In the genomic region with DNA sequence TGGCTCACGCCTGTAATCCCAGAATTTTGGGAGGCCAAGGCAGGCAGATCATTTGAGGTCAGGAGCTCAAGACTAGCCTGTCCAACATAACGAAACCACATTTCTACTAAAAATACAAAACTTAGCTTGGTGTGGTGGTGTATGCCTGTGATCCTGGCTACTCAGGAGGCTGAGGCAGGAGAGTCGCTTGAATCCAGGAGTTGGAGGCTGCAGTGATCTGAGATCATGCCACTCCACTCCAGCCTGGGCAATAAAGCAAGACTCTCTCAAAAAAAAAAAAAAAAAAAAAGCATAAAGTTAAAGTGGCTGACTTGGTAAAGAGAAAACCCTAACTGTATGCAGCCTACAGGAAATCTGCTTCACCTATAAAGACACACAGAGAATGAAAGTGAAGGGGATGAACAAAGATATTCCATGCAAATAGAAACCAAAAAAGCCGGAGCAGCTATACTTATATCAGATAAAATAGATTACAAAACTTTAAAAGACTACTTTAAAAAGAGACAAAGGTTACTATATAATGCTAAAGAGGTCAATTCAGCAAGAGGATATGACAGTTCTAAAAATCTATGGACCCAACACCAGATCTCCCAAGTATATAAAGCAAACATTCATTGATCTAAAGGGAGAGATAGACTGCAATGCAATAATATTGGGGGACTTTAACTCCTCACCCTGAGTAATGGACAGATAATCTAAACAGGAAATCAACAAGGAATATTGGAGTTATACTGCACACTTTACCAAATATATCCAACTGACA, we compare ENCODE assay signal across 14 cellular contexts. TPM values are rescaled to one million over a fixed set of nuclear protein-coding genes. Genes with fewer than 3 reads are reported as not detected.
DNase-seq lines count a peak whose midpoint lies in the region; ATAC-seq and TF ChIP-seq lines count a peak whose summit lies in the region.
"Had no signal": no experiment of that assay in that cellular context is flagged by ENCODE, and none has a peak within 500 bp of the region (broad histone marks: within the 10 kb centered on the region; RNA-seq: fewer than 3 reads in every experiment).

No MANE protein-coding gene starts in this region.

- H3K9me3 ChIP-seq in heart right ventricle (peaks cover 0 to 24% (median 7%) of the 10 kb centered on the region in 11 donors), mucosa of descending colon (no peaks in the 10 kb centered on the region), testis (no peaks in the 10 kb centered on the region)

- DNase-seq in heart right ventricle (no peak), left ventricle myocardium superior (no peak), mucosa of descending colon (no peak), NCI-H146 treated with DMSO at 0.1 percent for 48 hours (lab: John Stamatoyannopoulos, UW; ENCODE audit: unreplicated experiment) (no peak), testis (no peak), midbrain (lab: John Stamatoyannopoulos, UW) (no peak)
- no peak for DNase-seq in activated CD8-positive, alpha-beta T cell treated with anti-CD3 and anti-CD28 coated beads, Interleukin-2, amount 10 ng/mL, durations not matched to agents 7 days and 5 days
- DNase-seq: activated effector memory CD4-positive, alpha-beta T cell treated with Interleukin-2 at 50 U/mL for 16 hours; GOT3; kidney glomerular epithelial cell; NCI-H2171 treated with DMSO at 0.1 percent for 48 hours; SW 1271 had no signal

- H3K36me3 ChIP-seq in heart right ventricle (peaks cover 0 to 8% (median 0%) of the 10 kb centered on the region in 9 donors), mucosa of descending colon (ENCODE audit: low read depth) (no peaks in the 10 kb centered on the region), urinary bladder (ENCODE audit: insufficient read depth) (no peaks in the 10 kb centered on the region), testis (ENCODE audit: low read depth, missing control alignments) (no peaks in the 10 kb centered on the region)

- peak overlapping the region; percentile 79 for H3K4me3 Mint-ChIP-seq in activated CD8-positive, alpha-beta T cell treated with anti-CD3 and anti-CD28 coated beads, Interleukin-2, amount 10 ng/mL, durations not matched to agents 7 days and 5 days

- WGBS in heart right ventricle, 2 donors, result 62 to 75% methylated on average over 4 of the region's 4 CpGs
- 69% methylated on average over 4 of the region's 4 CpGs for WGBS in urinary bladder
- WGBS in testis, 2 donors, result 72 to 79% methylated on average over 4 of the region's 4 CpGs

- TF ChIP-seq POLR2A in testis (IDR thresholded peaks at IDR 0.05), result no peak

- CTCF ChIA-PET in activated CD8-positive, alpha-beta T cell treated with anti-CD3 and anti-CD28 coated beads, Interleukin-2, amount 10 ng/mL, durations not matched to agents 7 days and 5 days (lab: Charles Lee), result interaction anchor here (1.2 to 4.8 kb wide), 3 partner anchors 51 to 106 kb away, joined by 3 to 38 read pairs (median 3); a partner anchor contains a TSS

- H3K4me1 ChIP-seq in heart right ventricle, result peaks cover 0 to 20% (median 0%) of the 10 kb centered on the region in 9 donors
- H3K4me1 ChIP-seq in mucosa of descending colon (ENCODE audit: low read depth), result no peaks in the 10 kb centered on the region
- no peaks in the 10 kb centered on the region for H3K4me1 ChIP-seq in urinary bladder (ENCODE audit: insufficient read depth)
- H3K4me1 ChIP-seq in testis, result no peaks in the 10 kb centered on the region

- H3K4me1 Mint-ChIP-seq in activated CD8-positive, alpha-beta T cell treated with anti-CD3 and anti-CD28 coated beads, Interleukin-2, amount 10 ng/mL, durations not matched to agents 7 days and 5 days (ENCODE audit: low read depth), result peaks cover 38% of the 10 kb centered on the region

- peaks cover 27% of the 10 kb centered on the region for H3K9me3 Mint-ChIP-seq in activated CD8-positive, alpha-beta T cell treated with anti-CD3 and anti-CD28 coated beads, Interleukin-2, amount 10 ng/mL, durations not matched to agents 7 days and 5 days (ENCODE audit: insufficient read depth)

- POLR2A ChIA-PET in activated CD8-positive, alpha-beta T cell treated with anti-CD3 and anti-CD28 coated beads, Interleukin-2, amount 10 ng/mL, durations not matched to agents 7 days and 5 days (lab: Charles Lee), result interaction anchor here (0.6 to 7.6 kb wide), 7 partner anchors 50 to 748 kb away, joined by 3 to 251 read pairs (median 3); a partner anchor contains a TSS

- H3K27me3 Mint-ChIP-seq in activated CD8-positive, alpha-beta T cell treated with anti-CD3 and anti-CD28 coated beads, Interleukin-2, amount 10 ng/mL, durations not matched to agents 7 days and 5 days (ENCODE audit: low read depth), result no peaks in the 10 kb centered on the region

- H3K27me3 ChIP-seq in heart right ventricle (no peaks in the 10 kb centered on the region), testis (no peaks in the 10 kb centered on the region)

- H3K27ac Mint-ChIP-seq in activated CD8-positive, alpha-beta T cell treated with anti-CD3 and anti-CD28 coated beads, Interleukin-2, amount 10 ng/mL, durations not matched to agents 7 days and 5 days, result peak overlapping the region; percentile 84

- peak overlapping the region in 7 of 10 donors; percentile 6 to 66 (median 59) for H3K4me3 ChIP-seq in heart right ventricle
- H3K4me3 ChIP-seq in mucosa of descending colon, result no peak overlapping the region
- H3K4me3 ChIP-seq in urinary bladder (ENCODE audit: low read depth, low read length), result peak overlapping the region; percentile 25
- H3K4me3 ChIP-seq in testis, result no peak overlapping the region

- H3K36me3 Mint-ChIP-seq in activated CD8-positive, alpha-beta T cell treated with anti-CD3 and anti-CD28 coated beads, Interleukin-2, amount 10 ng/mL, durations not matched to agents 7 days and 5 days (ENCODE audit: low read depth), result peaks cover 63% of the 10 kb centered on the region

- H3K27ac ChIP-seq in heart right ventricle (peak overlapping the region in 5 of 10 donors; percentile 28 to 96 (median 87)), urinary bladder (ENCODE audit: low read depth) (no peak overlapping the region), testis (no peak overlapping the region)

- ATAC-seq in heart right ventricle (no peak), left ventricle myocardium superior (no peak), mucosa of descending colon (peak; percentile 20)
- peak; percentile 57 for ATAC-seq in activated CD8-positive, alpha-beta T cell treated with anti-CD3 and anti-CD28 coated beads, Interleukin-2, amount 10 ng/mL, durations not matched to agents 7 days and 5 days

- TF ChIP-seq CTCF in heart right ventricle (IDR thresholded peaks at IDR 0.05) (no peak), mucosa of descending colon (IDR thresholded peaks at IDR 0.05) (no peak), testis (IDR thresholded peaks at IDR 0.05) (no peak)

- intact Hi-C loops in heart right ventricle (cut with DNase I) (loop anchor here in 2 of 10 donors (5.0 to 10.0 kb wide), 2 partner anchors 118 to 210 kb away; no protein-coding TSS in a partner anchor), left ventricle myocardium superior (cut with micrococcal nuclease) (no loop called here), mucosa of descending colon (cut with DNase I, micrococcal nuclease) (no loop called here), testis (cut with DNase I; ENCODE audit: low total_unique reads) (no loop called here)

RNA-seq across cellular contexts. Expression of a gene that starts 4.1 kb away (rescaled TPM):
- total RNA-seq in heart right ventricle (10 to 100 TPM in 1 of 10 donors, 1 to 10 TPM in 9; 2.6 to 13.9 (median 3.8) TPM), left ventricle myocardium superior (3.7 TPM), mucosa of descending colon (1 to 10 TPM; 3.5 to 7.3 (median 6.5) TPM), urinary bladder (20.4 TPM), testis (1 to 10 TPM; 1.2 to 5.1 TPM)
- polyA plus RNA-seq in heart right ventricle (10 to 100 TPM in 1 of 2 donors, 1 to 10 TPM in 1; 4.6 to 10.3 TPM), urinary bladder (9.3 TPM), testis (ENCODE audit: insufficient read depth, low read depth, low replicate concordance) (3.3 TPM)
- 10 to 100 TPM; 55.2 to 58.8 TPM for total RNA-seq in activated CD8-positive, alpha-beta T cell treated with anti-CD3 and anti-CD28 coated beads, Interleukin-2, amount 10 ng/mL, durations not matched to agents 7 days and 5 days

RNA-seq across cellular contexts. Expression of a gene that starts 16.2 kb away (rescaled TPM):
- total RNA-seq in heart right ventricle (not detected), left ventricle myocardium superior (not detected), mucosa of descending colon (under 1 TPM in 1 of 3 donors, not detected in 2; 0.43 TPM), urinary bladder (not detected), testis (under 1 TPM in 1 of 2 donors, not detected in 1; 0.79 TPM)
- polyA plus RNA-seq in heart right ventricle (not detected), urinary bladder (not detected), testis (ENCODE audit: insufficient read depth, low read depth, low replicate concordance) (not detected)
- total RNA-seq in activated CD8-positive, alpha-beta T cell treated with anti-CD3 and anti-CD28 coated beads, Interleukin-2, amount 10 ng/mL, durations not matched to agents 7 days and 5 days, result under 1 TPM; 0.79 to 0.94 TPM
- total RNA-seq: HT1080 had no signal

RNA-seq across cellular contexts. Expression of a gene that starts 37.8 kb away (rescaled TPM):
- total RNA-seq in heart right ventricle, result 1 to 10 TPM in 1 of 10 donors, under 1 TPM in 3, not detected in 6; 0.19 to 1.8 (median 0.40) TPM
- 1 to 10 TPM in 1 of 2 donors, under 1 TPM in 1; 0.19 to 2.3 TPM for polyA plus RNA-seq in heart right ventricle
- total RNA-seq in left ventricle myocardium superior, result 0.55 TPM
- total RNA-seq in activated CD8-positive, alpha-beta T cell treated with anti-CD3 and anti-CD28 coated beads, Interleukin-2, amount 10 ng/mL, durations not matched to agents 7 days and 5 days, result under 1 TPM in 1 of 2 experiments, not detected in 1; 0.42 TPM
- under 1 TPM; 0.55 to 0.73 (median 0.58) TPM for total RNA-seq in mucosa of descending colon
- total RNA-seq in urinary bladder, result 1.5 TPM
- polyA plus RNA-seq in urinary bladder, result 0.34 TPM
- total RNA-seq in testis, result 1 to 10 TPM in 1 of 2 donors, under 1 TPM in 1; 0.43 to 1.0 TPM
- polyA plus RNA-seq in testis (ENCODE audit: insufficient read depth, low read depth, low replicate concordance), result 1.2 TPM
- total RNA-seq: HT1080 had no signal

Comparison
In these comparisons a context has a peak if more than half of its experiments do, and no peak if none do; other contexts are left out.
1. ATAC-seq: peak in activated CD8-positive, alpha-beta T cell treated with anti-CD3 and anti-CD28 coated beads, Interleukin-2, amount 10 ng/mL, durations not matched to agents 7 days and 5 days (single experiment) and mucosa of descending colon (single experiment); none in heart right ventricle (0 of 8) and left ventricle myocardium superior (single experiment).
2. H3K4me3 ChIP-seq: peak in heart right ventricle (7 of 10) and urinary bladder (single experiment); none in mucosa of descending colon (single experiment) and testis (0 of 2).